Comparison of ENCODE assay signal across 8 cellular contexts in the genomic region with DNA sequence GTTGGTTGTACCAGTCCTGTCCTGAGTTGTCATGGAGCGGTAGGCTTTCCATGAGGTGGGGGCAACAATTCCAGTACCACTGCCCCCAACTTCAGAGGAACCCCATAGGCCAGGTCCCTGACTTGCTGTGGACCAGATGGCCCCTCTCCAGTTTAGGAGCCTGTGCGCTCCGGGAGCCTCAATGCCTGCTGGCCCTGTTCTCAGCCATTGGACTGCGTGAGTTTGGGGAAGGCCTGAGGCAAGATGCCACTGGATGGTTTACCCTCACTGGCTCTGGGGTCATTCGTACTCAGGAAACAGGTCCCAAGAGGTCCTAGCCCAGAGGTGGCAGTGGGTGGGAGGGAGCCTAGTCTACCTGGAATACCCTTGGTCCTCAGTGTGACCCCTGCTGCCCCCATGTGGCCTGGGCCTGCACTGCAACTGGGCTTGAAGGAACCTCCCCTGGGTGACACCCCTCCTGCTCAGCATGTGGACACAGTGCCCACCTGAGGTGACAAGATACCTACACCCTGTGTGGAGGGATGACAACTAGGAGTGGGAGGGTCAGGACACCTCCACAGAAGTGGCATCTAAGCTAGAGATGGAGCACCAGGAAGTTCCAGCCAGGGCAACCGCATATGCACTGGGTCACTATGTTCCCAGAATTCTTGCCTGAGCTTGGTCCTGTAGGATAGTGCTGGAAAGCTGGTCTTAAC. TPM values are rescaled to one million over a fixed set of nuclear protein-coding genes. Genes with fewer than 3 reads are reported as not detected.
DNase-seq lines count a peak whose midpoint lies in the region; ATAC-seq, FAIRE-seq and TF ChIP-seq lines count a peak whose summit lies in the region.

No MANE protein-coding gene starts in this region.

- H3K9me3 ChIP-seq in ovary = no peaks in the 10 kb centered on the region

- H3K27ac ChIP-seq in ovary = no peak overlapping the region

- H3K4me3 ChIP-seq in fibroblast of the aortic adventitia (ENCODE audit: low read depth, low read length) = no peak overlapping the region
- no peak overlapping the region for H3K4me3 ChIP-seq in ovary

- no peak for TF ChIP-seq POLR2A in ovary (IDR thresholded peaks at IDR 0.05)

- TF ChIP-seq CTCF in GM12873 (IDR thresholded peaks at IDR 0.05; ENCODE audit: insufficient read depth, low read depth, low read length, missing control alignments) (peak; percentile 100), fibroblast of the aortic adventitia (IDR thresholded peaks at IDR 0.05; ENCODE audit: insufficient read depth, low read length) (peak; percentile 97), ovary (IDR thresholded peaks at IDR 0.05) (peak; percentile 87 to 93 (median 90)), type B pancreatic cell (conservative IDR thresholded peaks at IDR 0.05) (peak; percentile 89)

- no peak for TF ChIP-seq EP300 in ovary (IDR thresholded peaks at IDR 0.05)

- 77 to 84% (median 83%) methylated on average over 6 of the region's 6 CpGs for WGBS in ovary, 3 donors

- DNase-seq in HuH-7 (ENCODE audit: low spot score) (peak; percentile 96), RCC 7860 (ENCODE audit: low spot score) (peak; percentile 39), fibroblast of the aortic adventitia (ENCODE audit: low read depth) (peak; percentile 58), ovary (peak; percentile 78 to 88 (median 87)), type B pancreatic cell (ENCODE audit: extremely low spot score, unreplicated experiment) (peak; percentile 88)
- peak; percentile 78 for DNase-seq in activated T-helper 1 cell treated with anti-CD3 and anti-CD28 coated beads, Interleukin-12 subunit alpha, Interleukin-12 subunit beta, Interleukin-2, Interleukin-4 antibody, amounts not matched to agents 30 ng/mL and 10 ng/mL and 1 ng/mL, durations not matched to agents 14 hours and 24 hours and 36 hours (ENCODE audit: low spot score)

- H3K4me1 ChIP-seq in ovary (ENCODE audit: insufficient read depth) = no peaks in the 10 kb centered on the region

- no peaks in the 10 kb centered on the region for H3K4me1 Mint-ChIP-seq in activated T-helper 1 cell treated with anti-CD3 and anti-CD28 coated beads, Interleukin-12 subunit alpha, Interleukin-12 subunit beta, Interleukin-2, Interleukin-4 antibody, amounts not matched to agents 30 ng/mL and 10 ng/mL and 1 ng/mL, durations not matched to agents 14 hours and 24 hours and 36 hours (ENCODE audit: low read depth)
- H3K4me1 Mint-ChIP-seq in type B pancreatic cell (ENCODE audit: unreplicated experiment) = peaks cover 8% of the 10 kb centered on the region

- no peaks in the 10 kb centered on the region for H3K9me3 Mint-ChIP-seq in activated T-helper 1 cell treated with anti-CD3 and anti-CD28 coated beads, Interleukin-12 subunit alpha, Interleukin-12 subunit beta, Interleukin-2, Interleukin-4 antibody, amounts not matched to agents 30 ng/mL and 10 ng/mL and 1 ng/mL, durations not matched to agents 14 hours and 24 hours and 36 hours
- H3K9me3 Mint-ChIP-seq in type B pancreatic cell = no peaks in the 10 kb centered on the region

- H3K36me3 Mint-ChIP-seq in activated T-helper 1 cell treated with anti-CD3 and anti-CD28 coated beads, Interleukin-12 subunit alpha, Interleukin-12 subunit beta, Interleukin-2, Interleukin-4 antibody, amounts not matched to agents 30 ng/mL and 10 ng/mL and 1 ng/mL, durations not matched to agents 14 hours and 24 hours and 36 hours (ENCODE audit: low read depth) = peaks cover 17% of the 10 kb centered on the region
- H3K36me3 Mint-ChIP-seq in type B pancreatic cell = peaks cover 11% of the 10 kb centered on the region

- FAIRE-seq in RCC 7860 (lab: Jason Lieb, UNC) = no peak

- H3K27me3 Mint-ChIP-seq in activated T-helper 1 cell treated with anti-CD3 and anti-CD28 coated beads, Interleukin-12 subunit alpha, Interleukin-12 subunit beta, Interleukin-2, Interleukin-4 antibody, amounts not matched to agents 30 ng/mL and 10 ng/mL and 1 ng/mL, durations not matched to agents 14 hours and 24 hours and 36 hours (ENCODE audit: insufficient read depth) = no peaks in the 10 kb centered on the region
- no peaks in the 10 kb centered on the region for H3K27me3 Mint-ChIP-seq in type B pancreatic cell

- H3K27me3 ChIP-seq in ovary = no peaks in the 10 kb centered on the region

- intact Hi-C loops in activated T-helper 1 cell treated with anti-CD3 and anti-CD28 coated beads, Interleukin-12 subunit alpha, Interleukin-12 subunit beta, Interleukin-2, Interleukin-4 antibody, amounts not matched to agents 30 ng/mL and 10 ng/mL and 1 ng/mL, durations not matched to agents 14 hours and 24 hours and 36 hours (cut with micrococcal nuclease) = loop anchor here (1.0 kb wide), 3 partner anchors 52 to 188 kb away; no protein-coding TSS in a partner anchor
- intact Hi-C loops in ovary (cut with DNase I) = loop anchor here in 1 of 4 donors (5.0 kb wide), 1 partner anchor 164 kb away; a partner anchor contains a TSS

- no peak for ATAC-seq in HG02970 (IDR thresholded peaks at IDR 0.05; ENCODE audit: low FRiP score, unreplicated experiment)

- no peak overlapping the region for H3K4me3 Mint-ChIP-seq in activated T-helper 1 cell treated with anti-CD3 and anti-CD28 coated beads, Interleukin-12 subunit alpha, Interleukin-12 subunit beta, Interleukin-2, Interleukin-4 antibody, amounts not matched to agents 30 ng/mL and 10 ng/mL and 1 ng/mL, durations not matched to agents 14 hours and 24 hours and 36 hours
- H3K4me3 Mint-ChIP-seq in type B pancreatic cell = no peak overlapping the region

- no peaks in the 10 kb centered on the region for H3K36me3 ChIP-seq in ovary

- peak overlapping the region; percentile 3 for H3K27ac Mint-ChIP-seq in activated T-helper 1 cell treated with anti-CD3 and anti-CD28 coated beads, Interleukin-12 subunit alpha, Interleukin-12 subunit beta, Interleukin-2, Interleukin-4 antibody, amounts not matched to agents 30 ng/mL and 10 ng/mL and 1 ng/mL, durations not matched to agents 14 hours and 24 hours and 36 hours
- H3K27ac Mint-ChIP-seq in type B pancreatic cell = no peak overlapping the region

RNA-seq across cellular contexts. Expression of a gene that starts 6.0 kb away (rescaled TPM):
- 1.0 and 1.4 TPM in 2 replicates for total RNA-seq in activated T-helper 1 cell treated with anti-CD3 and anti-CD28 coated beads, Interleukin-12 subunit alpha, Interleukin-12 subunit beta, Interleukin-2, Interleukin-4 antibody, amounts not matched to agents 30 ng/mL and 10 ng/mL and 1 ng/mL, durations not matched to agents 14 hours and 24 hours and 36 hours
- total RNA-seq in fibroblast of the aortic adventitia (ENCODE audit: low replicate concordance) (0.90 and 1.1 TPM in 2 replicates), ovary (1 to 10 TPM in 2 of 7 donors, under 1 TPM in 4, not detected in 1; 0.58 to 2.9 (median 0.78) TPM), type B pancreatic cell (ENCODE audit: low replicate concordance) (2.2 and 2.4 TPM in 2 replicates)
- polyA plus RNA-seq in ovary = under 1 TPM in 1 of 2 donors, not detected in 1; 0.71 TPM

RNA-seq across cellular contexts. Expression of a gene that starts 6.4 kb away (rescaled TPM):
- 48.7 and 50.1 TPM in 2 replicates for total RNA-seq in activated T-helper 1 cell treated with anti-CD3 and anti-CD28 coated beads, Interleukin-12 subunit alpha, Interleukin-12 subunit beta, Interleukin-2, Interleukin-4 antibody, amounts not matched to agents 30 ng/mL and 10 ng/mL and 1 ng/mL, durations not matched to agents 14 hours and 24 hours and 36 hours
- total RNA-seq in fibroblast of the aortic adventitia (ENCODE audit: low replicate concordance) = 23.0 and 28.2 TPM in 2 replicates
- total RNA-seq in ovary = 10 to 100 TPM; 15.8 to 40.2 (median 20.6) TPM
- 10 to 100 TPM in 1 of 2 donors, 1 to 10 TPM in 1; 4.1 to 23.4 TPM for polyA plus RNA-seq in ovary
- 50.3 and 97.4 TPM in 2 replicates for total RNA-seq in type B pancreatic cell (ENCODE audit: low replicate concordance)

RNA-seq across cellular contexts. Expression of a gene that starts 17.1 kb away (rescaled TPM):
- total RNA-seq in activated T-helper 1 cell treated with anti-CD3 and anti-CD28 coated beads, Interleukin-12 subunit alpha, Interleukin-12 subunit beta, Interleukin-2, Interleukin-4 antibody, amounts not matched to agents 30 ng/mL and 10 ng/mL and 1 ng/mL, durations not matched to agents 14 hours and 24 hours and 36 hours = 0.56 and 2.1 TPM in 2 replicates
- total RNA-seq in fibroblast of the aortic adventitia (ENCODE audit: low replicate concordance) (not detected in 2 replicates), ovary (1 to 10 TPM in 1 of 7 donors, under 1 TPM in 4, not detected in 2; 0.20 to 1.7 (median 0.31) TPM), type B pancreatic cell (ENCODE audit: low replicate concordance) (0.88 and 3.6 TPM in 2 replicates)
- polyA plus RNA-seq in ovary = under 1 TPM in 1 of 2 donors, not detected in 1; 0.08 TPM

RNA-seq across cellular contexts. Expression of a gene that starts 26.9 kb away (rescaled TPM):
- total RNA-seq in activated T-helper 1 cell treated with anti-CD3 and anti-CD28 coated beads, Interleukin-12 subunit alpha, Interleukin-12 subunit beta, Interleukin-2, Interleukin-4 antibody, amounts not matched to agents 30 ng/mL and 10 ng/mL and 1 ng/mL, durations not matched to agents 14 hours and 24 hours and 36 hours = 66.9 and 68.0 TPM in 2 replicates
- total RNA-seq in fibroblast of the aortic adventitia (ENCODE audit: low replicate concordance) (35.3 and 36.1 TPM in 2 replicates), ovary (100 to 1,000 TPM in 4 of 7 donors, 10 to 100 TPM in 3; 24.6 to 139 (median 113) TPM), type B pancreatic cell (ENCODE audit: low replicate concordance) (44.8 and 70.3 TPM in 2 replicates)
- 10 to 100 TPM in 1 of 2 donors, 1 to 10 TPM in 1; 6.6 to 71.0 TPM for polyA plus RNA-seq in ovary

RNA-seq across cellular contexts. Expression of a gene that starts 29.5 kb away (rescaled TPM):
- total RNA-seq in activated T-helper 1 cell treated with anti-CD3 and anti-CD28 coated beads, Interleukin-12 subunit alpha, Interleukin-12 subunit beta, Interleukin-2, Interleukin-4 antibody, amounts not matched to agents 30 ng/mL and 10 ng/mL and 1 ng/mL, durations not matched to agents 14 hours and 24 hours and 36 hours = 7.5 and 7.8 TPM in 2 replicates
- total RNA-seq in fibroblast of the aortic adventitia (ENCODE audit: low replicate concordance) (20.0 and 28.5 TPM in 2 replicates), ovary (10 to 100 TPM; 11.0 to 31.6 (median 27.0) TPM), type B pancreatic cell (ENCODE audit: low replicate concordance) (30.7 and 49.5 TPM in 2 replicates)
- polyA plus RNA-seq in ovary = 10 to 100 TPM; 17.8 to 21.6 TPM

Comparison
In these comparisons a context has a peak if more than half of its experiments do, and no peak if none do; other contexts are left out.
1. DNase-seq: peak in every context shown above with its lines; median percentile 96 in HuH-7; 88 in type B pancreatic cell; 87 in ovary; 78 in activated T-helper 1 cell treated with anti-CD3 and anti-CD28 coated beads, Interleukin-12 subunit alpha, Interleukin-12 subunit beta, Interleukin-2, Interleukin-4 antibody, amounts not matched to agents 30 ng/mL and 10 ng/mL and 1 ng/mL, durations not matched to agents 14 hours and 24 hours and 36 hours; 58 in fibroblast of the aortic adventitia; 39 in RCC 7860.